In the genomic region with DNA sequence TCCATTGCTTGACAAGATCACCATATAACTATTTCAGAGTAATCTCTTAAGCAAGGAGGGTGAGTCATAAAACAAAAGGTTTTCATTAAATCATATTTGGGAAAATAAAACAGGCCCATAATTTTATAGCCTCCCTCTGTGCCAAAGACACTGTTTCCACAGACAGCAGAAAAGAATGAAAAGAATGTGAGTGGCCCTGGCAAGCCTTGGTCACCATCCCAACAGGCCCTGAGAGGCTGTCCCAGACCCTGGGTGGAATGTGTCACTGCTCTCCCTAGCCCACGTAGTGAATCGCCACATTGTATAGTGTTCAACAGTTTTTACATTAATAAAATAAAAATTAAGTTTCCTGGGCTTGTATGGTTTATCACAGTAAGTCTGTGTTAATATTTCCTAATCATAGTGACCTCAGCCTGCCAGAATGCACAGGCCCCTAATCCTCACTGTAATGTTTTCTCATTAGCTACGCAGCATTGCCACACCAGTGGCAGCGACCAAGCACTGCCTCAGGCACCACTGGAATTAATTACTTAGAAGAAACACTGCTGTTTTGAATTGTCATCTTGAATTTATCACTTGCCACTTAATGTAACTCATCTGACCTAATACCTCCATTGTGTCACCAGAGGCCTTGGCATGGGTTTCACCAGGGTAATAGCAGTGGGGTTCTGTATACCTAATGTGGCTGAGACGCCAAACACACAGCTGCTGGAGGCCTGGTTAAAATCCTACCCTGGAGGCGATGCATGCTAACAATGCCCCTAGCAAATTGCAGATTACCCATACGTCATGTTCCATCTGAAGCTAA, we compare ENCODE assay signal across 13 cellular contexts.
DNase-seq lines count a peak whose midpoint lies in the region; ATAC-seq and TF ChIP-seq lines count a peak whose summit lies in the region.
"Had no signal": no experiment of that assay in that cellular context is flagged by ENCODE, and none has a peak within 500 bp of the region (broad histone marks: within the 10 kb centered on the region; RNA-seq: fewer than 3 reads in every experiment).

No MANE protein-coding gene starts in this region.

- POLR2A ChIA-PET in SK-N-SH (lab: Yijun Ruan, JAX) = no interaction called here

- no peaks in the 10 kb centered on the region for H3K9me3 ChIP-seq in SK-N-SH
- no peaks in the 10 kb centered on the region for H3K9me3 ChIP-seq in skeletal muscle satellite cell (replicated peaks; ENCODE audit: low read length)
- H3K9me3 ChIP-seq in effector memory CD4-positive, alpha-beta T cell (ENCODE audit: control insufficient read depth, low read length) = no peaks in the 10 kb centered on the region

- H3K36me3 ChIP-seq in SK-N-SH (replicated peaks in 1 of 2; ENCODE audit: control insufficient read depth in 1 of 2, insufficient read depth in 2 of 2, low read length in 1 of 2) (no peaks in the 10 kb centered on the region), skeletal muscle satellite cell (ENCODE audit: insufficient read depth, low read length) (no peaks in the 10 kb centered on the region)
- H3K36me3 ChIP-seq in effector memory CD4-positive, alpha-beta T cell (ENCODE audit: control insufficient read depth, insufficient read depth, low read length) = no peaks in the 10 kb centered on the region

- H3K4me1 Mint-ChIP-seq in activated naive CD4-positive, alpha-beta T cell treated with anti-CD3 and anti-CD28 coated beads for 36 hours (ENCODE audit: low read depth) = no peaks in the 10 kb centered on the region
- H3K4me1 Mint-ChIP-seq: activated B cell treated with CpG ODN at 0.5 μM for 24 hours had no signal

- CTCF ChIA-PET in SK-N-SH (lab: Yijun Ruan, JAX) = interaction anchor here (0.8 to 1.2 kb wide), 3 partner anchors 90 to 488 kb away, joined by 3 read pairs; no protein-coding TSS in a partner anchor
- CTCF ChIA-PET in activated naive CD4-positive, alpha-beta T cell treated with anti-CD3 and anti-CD28 coated beads for 36 hours (lab: Charles Lee) = no interaction called here

- no peaks in the 10 kb centered on the region for H3K36me3 Mint-ChIP-seq in activated naive CD4-positive, alpha-beta T cell treated with anti-CD3 and anti-CD28 coated beads for 36 hours (ENCODE audit: low read depth)

- ATAC-seq in left cardiac atrium = peak; percentile 76 to 81

- H3K9ac ChIP-seq in SK-N-SH (no peak overlapping the region), skeletal muscle satellite cell (ENCODE audit: low read depth, low read length) (peak overlapping the region; percentile 18)

- H2AFZ ChIP-seq in SK-N-SH (ENCODE audit: low read depth) = no peak overlapping the region; the same call in 1 of the 2 replicates

- peak; percentile 14 to 83; a peak in 3 of 4 replicates for TF ChIP-seq EP300 in SK-N-SH (IDR thresholded peaks at IDR 0.05; ENCODE audit: borderline replicate concordance in 1 of 2, low read depth in 1 of 2, low read length in 1 of 2)

- TF ChIP-seq CTCF in SK-N-SH (IDR thresholded peaks at IDR 0.05) = no peak

- H3K79me2 ChIP-seq in SK-N-SH (ENCODE audit: insufficient read depth) = no peaks in the 10 kb centered on the region

- WGBS in SK-N-SH (ENCODE audit: low lambda C conversion rate) = 18% methylated on average over 6 of the region's 7 CpGs

- H3K4me1 ChIP-seq in SK-N-SH (ENCODE audit: control insufficient read depth in 1 of 2, insufficient read depth in 2 of 2, low read depth in 1 of 2, low read length in 1 of 2) (peaks cover 3 to 17% of the 10 kb centered on the region in 2 experiments; a peak in 3 of 4 replicates), skeletal muscle satellite cell (ENCODE audit: control insufficient read depth, insufficient read depth, low read length) (peaks cover 21% of the 10 kb centered on the region)
- no peaks in the 10 kb centered on the region for H3K4me1 ChIP-seq in effector memory CD4-positive, alpha-beta T cell (ENCODE audit: control insufficient read depth, insufficient read depth, low read length, poor library complexity, severe bottlenecking)

- DNase-seq in H4 (ENCODE audit: low spot score) (peak; percentile 76), SK-N-SH (peak; percentile 62), left cardiac atrium (peak; percentile 21), NAMALWA (ENCODE audit: low spot score) (no peak), NCI-H187 (lab: John Stamatoyannopoulos, UW) (no peak)
- DNase-seq in activated naive CD4-positive, alpha-beta T cell treated with anti-CD3 and anti-CD28 coated beads for 36 hours = no peak
- DNase-seq in effector memory CD4-positive, alpha-beta T cell = no peak
- DNase-seq: activated B cell treated with CpG ODN at 0.5 μM for 24 hours; activated naive CD4-positive, alpha-beta T cell; stimulated activated CD4-positive, alpha-beta T cell treated with anti-CD3 and anti-CD28 coated beads, Interleukin-12 subunit alpha, Interleukin-12 subunit beta, amount 100 ng/mL, for 4 hours had no signal

- peak overlapping the region; percentile 57 to 76 for H3K27ac ChIP-seq in SK-N-SH (ENCODE audit: low read depth in 2 of 2, low read length in 1 of 2)
- no peak overlapping the region for H3K27ac ChIP-seq in effector memory CD4-positive, alpha-beta T cell (ENCODE audit: insufficient read depth, low read length, poor library complexity, severe bottlenecking)

- no peaks in the 10 kb centered on the region for H4K20me1 ChIP-seq in SK-N-SH (ENCODE audit: insufficient read depth)

- no peaks in the 10 kb centered on the region for H3K9me3 Mint-ChIP-seq in activated naive CD4-positive, alpha-beta T cell treated with anti-CD3 and anti-CD28 coated beads for 36 hours
- H3K9me3 Mint-ChIP-seq: stimulated activated naive CD8-positive, alpha-beta T cell treated with anti-CD3 and anti-CD28 coated beads, Interleukin-15, Interleukin-2, amounts not matched to agents 100 ng/mL and 50 ng/mL, for 24 hours had no signal

- no peaks in the 10 kb centered on the region for H3K9me2 ChIP-seq in SK-N-SH

- intact Hi-C loops in left cardiac atrium (cut with DNase I) = no loop called here
- intact Hi-C loops in activated naive CD4-positive, alpha-beta T cell treated with anti-CD3 and anti-CD28 coated beads for 36 hours (cut with micrococcal nuclease) = no loop called here

- no peaks in the 10 kb centered on the region for H3F3A ChIP-seq in SK-N-SH (replicated peaks; ENCODE audit: insufficient read depth)

- H3K4me2 ChIP-seq in SK-N-SH (peak overlapping the region; percentile 45), skeletal muscle satellite cell (ENCODE audit: low read length) (peak overlapping the region; percentile 63)

- no peak overlapping the region for H3K27ac Mint-ChIP-seq in activated naive CD4-positive, alpha-beta T cell treated with anti-CD3 and anti-CD28 coated beads for 36 hours
- H3K27ac Mint-ChIP-seq: activated B cell treated with CpG ODN at 0.5 μM for 24 hours; stimulated activated naive CD8-positive, alpha-beta T cell treated with anti-CD3 and anti-CD28 coated beads, Interleukin-15, Interleukin-2, amounts not matched to agents 100 ng/mL and 50 ng/mL, for 24 hours had no signal

- H3K4me3 ChIP-seq in SK-N-SH (ENCODE audit: low read depth in 2 of 2, low read length in 1 of 2) (no peak overlapping the region), skeletal muscle satellite cell (ENCODE audit: low read length) (no peak overlapping the region)
- no peak overlapping the region for H3K4me3 ChIP-seq in effector memory CD4-positive, alpha-beta T cell (ENCODE audit: insufficient read depth, low read depth, low read length, poor library complexity, severe bottlenecking)
- H3K4me3 ChIP-seq: lung had no signal

- peaks cover 2% of the 10 kb centered on the region for H3K27me3 Mint-ChIP-seq in activated naive CD4-positive, alpha-beta T cell treated with anti-CD3 and anti-CD28 coated beads for 36 hours (ENCODE audit: low read depth)
- H3K27me3 Mint-ChIP-seq: activated B cell treated with CpG ODN at 0.5 μM for 24 hours had no signal

- no peak; the same call in 1 of the 2 replicates for TF ChIP-seq RAD21 in SK-N-SH (IDR thresholded peaks at IDR 0.05; ENCODE audit: low read length)

- H3K27me3 ChIP-seq in SK-N-SH (ENCODE audit: insufficient read depth) (no peaks in the 10 kb centered on the region), skeletal muscle satellite cell (ENCODE audit: control insufficient read depth, insufficient read depth, low read length) (no peaks in the 10 kb centered on the region)
- no peaks in the 10 kb centered on the region for H3K27me3 ChIP-seq in effector memory CD4-positive, alpha-beta T cell (replicated peaks; ENCODE audit: control insufficient read depth, insufficient read depth, low read length, poor library complexity, severe bottlenecking)

- H3K4me3 Mint-ChIP-seq in activated naive CD4-positive, alpha-beta T cell treated with anti-CD3 and anti-CD28 coated beads for 36 hours = no peak overlapping the region
- H3K4me3 Mint-ChIP-seq: activated B cell treated with CpG ODN at 0.5 μM for 24 hours; stimulated activated naive CD8-positive, alpha-beta T cell treated with anti-CD3 and anti-CD28 coated beads, Interleukin-15, Interleukin-2, amounts not matched to agents 100 ng/mL and 50 ng/mL, for 24 hours had no signal

TF ChIP-seq in SK-N-SH, 30 proteins besides CTCF, POLR2A, EP300 and RAD21 (continues in another document):
- TF ChIP-seq POLR2AphosphoS5 (IDR thresholded peaks at IDR 0.05; ENCODE audit: low read depth, low read length) (no peak), JUND (IDR thresholded peaks at IDR 0.05) (no peak), TEAD4 (IDR thresholded peaks at IDR 0.05; ENCODE audit: borderline replicate concordance, insufficient read depth) (peak; percentile 14; the same call in 1 of the 2 replicates), FOXM1 (IDR thresholded peaks at IDR 0.05; ENCODE audit: low read depth) (no peak), CHD2 (IDR thresholded peaks at IDR 0.05; ENCODE audit: low read length, partially characterized antibody) (peak; percentile 39), ELF1 (IDR thresholded peaks at IDR 0.05) (no peak), SIN3A (IDR thresholded peaks at IDR 0.05; ENCODE audit: borderline replicate concordance, low read depth, low read length) (no peak), TCF12 (IDR thresholded peaks at IDR 0.05) (peak; percentile 68), RCOR1 (IDR thresholded peaks at IDR 0.05; ENCODE audit: low read length) (peak; percentile 91), GABPA (IDR thresholded peaks at IDR 0.05; ENCODE audit: low read depth) (no peak; the same call in 1 of the 2 replicates), YY1 (IDR thresholded peaks at IDR 0.05; ENCODE audit: low read depth) (no peak), NFIC (IDR thresholded peaks at IDR 0.05; ENCODE audit: borderline replicate concordance) (0 out of 2 replicates have a peak, but pooled peaks have one; percentile 6), PBX3 (IDR thresholded peaks at IDR 0.05) (peak; percentile 41)

Comparison
In these comparisons a context has a peak if more than half of its experiments do, and no peak if none do; other contexts are left out.
1. DNase-seq: peak in H4 (single experiment), SK-N-SH (single experiment) and left cardiac atrium (single experiment); none in NAMALWA (single experiment), activated naive CD4-positive, alpha-beta T cell treated with anti-CD3 and anti-CD28 coated beads for 36 hours (single experiment), effector memory CD4-positive, alpha-beta T cell (0 of 3) and NCI-H187 (0 of 2).